In the genomic region with DNA sequence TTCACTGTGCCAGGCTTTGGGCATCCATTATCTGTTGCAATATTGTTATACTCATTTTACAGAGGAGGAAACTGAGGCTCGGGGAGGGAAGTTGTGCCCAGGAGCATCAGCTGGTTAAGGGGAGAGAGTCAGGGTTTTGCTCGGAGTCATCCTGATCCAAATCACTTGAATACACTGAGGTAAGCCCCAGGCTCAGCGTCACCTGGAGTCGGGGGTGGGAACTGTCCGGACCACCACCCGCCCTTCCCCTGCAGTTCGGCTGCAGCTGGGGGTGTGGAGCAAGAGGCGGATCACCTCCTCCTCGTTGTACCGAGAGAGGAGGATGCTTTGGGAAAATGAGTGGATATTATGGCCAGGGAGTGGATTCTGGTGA, we compare ENCODE assay signal across 1 cellular context.
TF ChIP-seq lines count a peak whose summit lies in the region.

No MANE protein-coding gene starts in this region.

TF ChIP-seq in HepG2, 621 proteins besides CTCF, POLR2A, EP300 and RAD21:
- TF ChIP-seq, protein P1, sequence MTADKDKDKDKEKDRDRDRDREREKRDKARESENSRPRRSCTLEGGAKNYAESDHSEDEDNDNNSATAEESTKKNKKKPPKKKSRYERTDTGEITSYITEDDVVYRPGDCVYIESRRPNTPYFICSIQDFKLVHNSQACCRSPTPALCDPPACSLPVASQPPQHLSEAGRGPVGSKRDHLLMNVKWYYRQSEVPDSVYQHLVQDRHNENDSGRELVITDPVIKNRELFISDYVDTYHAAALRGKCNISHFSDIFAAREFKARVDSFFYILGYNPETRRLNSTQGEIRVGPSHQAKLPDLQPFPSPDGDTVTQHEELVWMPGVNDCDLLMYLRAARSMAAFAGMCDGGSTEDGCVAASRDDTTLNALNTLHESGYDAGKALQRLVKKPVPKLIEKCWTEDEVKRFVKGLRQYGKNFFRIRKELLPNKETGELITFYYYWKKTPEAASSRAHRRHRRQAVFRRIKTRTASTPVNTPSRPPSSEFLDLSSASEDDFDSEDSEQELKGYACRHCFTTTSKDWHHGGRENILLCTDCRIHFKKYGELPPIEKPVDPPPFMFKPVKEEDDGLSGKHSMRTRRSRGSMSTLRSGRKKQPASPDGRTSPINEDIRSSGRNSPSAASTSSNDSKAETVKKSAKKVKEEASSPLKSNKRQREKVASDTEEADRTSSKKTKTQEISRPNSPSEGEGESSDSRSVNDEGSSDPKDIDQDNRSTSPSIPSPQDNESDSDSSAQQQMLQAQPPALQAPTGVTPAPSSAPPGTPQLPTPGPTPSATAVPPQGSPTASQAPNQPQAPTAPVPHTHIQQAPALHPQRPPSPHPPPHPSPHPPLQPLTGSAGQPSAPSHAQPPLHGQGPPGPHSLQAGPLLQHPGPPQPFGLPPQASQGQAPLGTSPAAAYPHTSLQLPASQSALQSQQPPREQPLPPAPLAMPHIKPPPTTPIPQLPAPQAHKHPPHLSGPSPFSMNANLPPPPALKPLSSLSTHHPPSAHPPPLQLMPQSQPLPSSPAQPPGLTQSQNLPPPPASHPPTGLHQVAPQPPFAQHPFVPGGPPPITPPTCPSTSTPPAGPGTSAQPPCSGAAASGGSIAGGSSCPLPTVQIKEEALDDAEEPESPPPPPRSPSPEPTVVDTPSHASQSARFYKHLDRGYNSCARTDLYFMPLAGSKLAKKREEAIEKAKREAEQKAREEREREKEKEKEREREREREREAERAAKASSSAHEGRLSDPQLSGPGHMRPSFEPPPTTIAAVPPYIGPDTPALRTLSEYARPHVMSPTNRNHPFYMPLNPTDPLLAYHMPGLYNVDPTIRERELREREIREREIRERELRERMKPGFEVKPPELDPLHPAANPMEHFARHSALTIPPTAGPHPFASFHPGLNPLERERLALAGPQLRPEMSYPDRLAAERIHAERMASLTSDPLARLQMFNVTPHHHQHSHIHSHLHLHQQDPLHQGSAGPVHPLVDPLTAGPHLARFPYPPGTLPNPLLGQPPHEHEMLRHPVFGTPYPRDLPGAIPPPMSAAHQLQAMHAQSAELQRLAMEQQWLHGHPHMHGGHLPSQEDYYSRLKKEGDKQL (CRISPR knock-in tag; IDR thresholded peaks at IDR 0.05; ENCODE audit: low read depth): no peak
